Comparison of ENCODE assay signal across 1 cellular context in genomic region chr1:35809156-35810095, GRCh38.
TF ChIP-seq lines count a peak whose summit lies in the region.

No MANE protein-coding gene starts in this region.

TF ChIP-seq in H1, 55 proteins besides CTCF, POLR2A, EP300 and RAD21 (continued from another document):
- TF ChIP-seq CHD7 (IDR thresholded peaks at IDR 0.05; ENCODE audit: insufficient replicate concordance, low read length) (no peak), E2F6 (IDR thresholded peaks at IDR 0.05) (no peak), SIX5 (IDR thresholded peaks at IDR 0.05; ENCODE audit: low read depth, low read length) (no peak), USF2 (IDR thresholded peaks at IDR 0.05; ENCODE audit: low read length) (no peak), KDM5A (IDR thresholded peaks at IDR 0.05; ENCODE audit: low read length) (no peak), JUND (IDR thresholded peaks at IDR 0.05; ENCODE audit: low read length) (no peak), RNF2 (IDR thresholded peaks at IDR 0.05; ENCODE audit: borderline replicate concordance, low read depth, low read length, missing control alignments, poor library complexity, severe bottlenecking) (no peak), TBP (IDR thresholded peaks at IDR 0.05; ENCODE audit: low read depth, low read length) (no peak), ATF2 (IDR thresholded peaks at IDR 0.05; ENCODE audit: low read length) (no peak), SIRT6 (IDR thresholded peaks at IDR 0.05; ENCODE audit: low read length) (no peak), YY1 (IDR thresholded peaks at IDR 0.05; ENCODE audit: low read depth, low read length) (no peak), SAP30 (IDR thresholded peaks at IDR 0.05; ENCODE audit: insufficient read depth, insufficient replicate concordance, low read length) (no peak), CTBP2 (IDR thresholded peaks at IDR 0.05; ENCODE audit: borderline replicate concordance, insufficient read depth, insufficient read length, low read length) (no peak), CREB1 (IDR thresholded peaks at IDR 0.05) (no peak), HDAC6 (IDR thresholded peaks at IDR 0.05; ENCODE audit: low read depth, low read length) (no peak)
